Comparison of ENCODE assay signal across 9 cellular contexts in the genomic region with DNA sequence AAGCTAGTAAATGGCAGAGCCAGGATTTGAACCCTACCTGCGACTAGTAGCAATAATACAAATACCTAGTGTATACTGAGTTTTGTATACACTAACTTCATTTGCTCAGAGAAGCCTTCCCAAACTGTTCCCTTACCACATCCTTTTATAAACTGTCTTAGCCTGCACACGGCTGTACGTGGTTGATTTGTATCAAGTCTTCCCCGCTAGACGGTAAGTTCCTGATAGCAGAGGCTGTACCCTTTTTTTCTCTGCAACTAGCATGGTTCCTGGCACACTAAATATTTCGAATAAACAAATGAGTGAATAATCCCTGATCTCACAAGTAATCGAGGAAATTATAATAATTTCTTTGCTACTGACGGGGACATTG. TPM values are rescaled to one million over a fixed set of nuclear protein-coding genes. Genes with fewer than 3 reads are reported as not detected.
DNase-seq lines count a peak whose midpoint lies in the region; ATAC-seq, FAIRE-seq and TF ChIP-seq lines count a peak whose summit lies in the region.
"Had no signal": no experiment of that assay in that cellular context is flagged by ENCODE, and none has a peak within 500 bp of the region (broad histone marks: within the 10 kb centered on the region; RNA-seq: fewer than 3 reads in every experiment).

No MANE protein-coding gene starts in this region.

- H3K27ac Mint-ChIP-seq in activated T-cell treated with anti-CD3 and anti-CD28 coated beads, Interleukin-2, amount 50 U/mL, for 72 hours, result peak overlapping the region; percentile 99

- H3K9ac ChIP-seq in GM12878 (ENCODE audit: control insufficient read depth, insufficient read depth, low read length), result peak overlapping the region; percentile 90

- peaks cover 23% of the 10 kb centered on the region for H3K79me2 ChIP-seq in GM12878 (ENCODE audit: control insufficient read depth, insufficient read depth, low read length)

- H3K4me1 ChIP-seq in GM12878 (ENCODE audit: control insufficient read depth, insufficient read depth, low read length), result peaks cover 12% of the 10 kb centered on the region
- H3K4me1 ChIP-seq in tibial nerve, result peaks cover 0 to 35% (median 17%) of the 10 kb centered on the region in 4 donors

- no peak overlapping the region; the same call in 1 of the 2 replicates for H2AFZ ChIP-seq in GM12878 (ENCODE audit: control insufficient read depth, low read depth, low read length)

- no peak for TF ChIP-seq EP300 in GM12878 (IDR thresholded peaks at IDR 0.05; ENCODE audit: borderline replicate concordance in 1 of 2, control insufficient read depth in 1 of 2, low read depth in 2 of 2, low read length in 2 of 2)
- no peak for TF ChIP-seq EP300 in tibial nerve (IDR thresholded peaks at IDR 0.05)

- POLR2A ChIA-PET in GM12878 (lab: Charles Lee), result interaction anchor here (1.3 kb wide), 1 partner anchor 16 kb away, joined by 3 read pairs; no protein-coding TSS in a partner anchor

- in situ Hi-C loops in GM12878 (cut with MboI), result no loop called here

- H3K9me3 ChIP-seq in GM12878 (replicated peaks; ENCODE audit: control insufficient read depth, insufficient read depth, low read length) (no peaks in the 10 kb centered on the region), tibial nerve (no peaks in the 10 kb centered on the region)

- peaks cover 23% of the 10 kb centered on the region for H3K4me1 Mint-ChIP-seq in activated T-cell treated with anti-CD3 and anti-CD28 coated beads, Interleukin-2, amount 50 U/mL, for 72 hours (ENCODE audit: low read depth)

- FAIRE-seq in GM12878 (lab: Jason Lieb, UNC), result no peak
- FAIRE-seq: endometrium had no signal

- H3K4me3 Mint-ChIP-seq in activated T-cell treated with anti-CD3 and anti-CD28 coated beads, Interleukin-2, amount 50 U/mL, for 72 hours, result peak overlapping the region; percentile 94 to 96

- H3K36me3 ChIP-seq in GM12878 (ENCODE audit: control insufficient read depth in 2 of 2, insufficient read depth in 2 of 2, low read length in 1 of 2) (peaks cover 0 to 7% of the 10 kb centered on the region in 2 experiments; a peak in 3 of 4 replicates), tibial nerve (peaks cover 0 to 27% (median 6%) of the 10 kb centered on the region in 3 donors)

- H3K27me3 Mint-ChIP-seq in activated T-cell treated with anti-CD3 and anti-CD28 coated beads, Interleukin-2, amount 50 U/mL, for 72 hours (ENCODE audit: low read depth), result no peaks in the 10 kb centered on the region

- no peak for DNase-seq in activated T-cell treated with anti-CD3 and anti-CD28 coated beads, Interleukin-2, amount 50 U/mL, for 72 hours
- no peak for DNase-seq in activated T-cell treated with anti-CD3 and anti-CD28 coated beads, Interleukin-2, amount 50 U/mL, for 48 hours
- DNase-seq in GM12878 (ENCODE audit: low read depth, low spot score) (no peak), lower leg skin (ENCODE audit: low spot score in 2 of 2) (no peak), tibial nerve (ENCODE audit: low spot score in 2 of 2) (no peak), NCI-H1417 treated with DMSO at 0.1 percent for 48 hours (lab: John Stamatoyannopoulos, UW) (no peak), hypothalamus (lab: John Stamatoyannopoulos, UW) (no peak)

- TSS peak; percentile 80 for BruUV-seq in GM12878 (replicated peaks; lab: Mats Ljungman, UMichigan)

- SMC1A ChIA-PET in GM12878 (lab: Charles Lee; ENCODE audit: uncharacterized antibody, unreplicated experiment), result interaction anchor here (0.6 to 2.8 kb wide), 7 partner anchors 10 to 863 kb away, joined by 3 to 14 read pairs (median 3); a partner anchor contains a TSS

- H3K4me2 ChIP-seq in GM12878 (ENCODE audit: control insufficient read depth, insufficient read depth), result peak overlapping the region; percentile 93

- no peaks in the 10 kb centered on the region for H3K9me3 Mint-ChIP-seq in activated T-cell treated with anti-CD3 and anti-CD28 coated beads, Interleukin-2, amount 50 U/mL, for 72 hours

- H3K27me3 ChIP-seq in GM12878 (replicated peaks in 1 of 2; ENCODE audit: control insufficient read depth in 2 of 2, insufficient read depth in 2 of 2, low read length in 1 of 2) (no peaks in the 10 kb centered on the region), tibial nerve (no peaks in the 10 kb centered on the region)

- CTCF ChIA-PET in GM12878 (lab: Yijun Ruan, JAX), result interaction anchor here (1.4 to 2.0 kb wide), 2 partner anchors 72 to 77 kb away, joined by 4 to 13 read pairs; a partner anchor contains a TSS

- ATAC-seq in activated T-cell treated with anti-CD3 and anti-CD28 coated beads, Interleukin-2, amount 50 U/mL, for 72 hours (replicated peaks in 1 of 2), result no peak
- ATAC-seq in GM12878, result no peak
- ATAC-seq in HG03097 (IDR thresholded peaks at IDR 0.05; ENCODE audit: low FRiP score, unreplicated experiment), result no peak

- no peak for TF ChIP-seq RAD21 in GM12878 (IDR thresholded peaks at IDR 0.05; ENCODE audit: insufficient read depth, low read depth, low read length)

- H3K4me3 ChIP-seq in GM12878, result peak overlapping the region; percentile 90
- peak overlapping the region; percentile 69 for H3K4me3 ChIP-seq in lower leg skin (ENCODE audit: low read depth, poor library complexity, severe bottlenecking)
- H3K4me3 ChIP-seq in tibial nerve, result peak overlapping the region; percentile 57 to 92 (median 75)

- H3K27ac ChIP-seq in GM12878 (ENCODE audit: control insufficient read depth, insufficient read depth), result peak overlapping the region; percentile 85
- H3K27ac ChIP-seq in tibial nerve, result peak overlapping the region; percentile 82 to 92 (median 86)

- RAD21 ChIA-PET in GM12878 (lab: Charles Lee; ENCODE audit: unreplicated experiment), result interaction anchor here (1.1 to 1.8 kb wide), 2 partner anchors 15 to 77 kb away, joined by 3 to 9 read pairs; a partner anchor contains a TSS

- intact Hi-C loops in GM12878 (cut with micrococcal nuclease; ENCODE audit: unreplicated experiment), result loop anchor here (2.0 kb wide), 1 partner anchor 76 kb away; a partner anchor contains a TSS
- intact Hi-C loops in lower leg skin (cut with DNase I; ENCODE audit: low total_unique reads), result no loop called here

- TF ChIP-seq POLR2A in GM12878 (IDR thresholded peaks at IDR 0.05; ENCODE audit: low read depth, low read length) (no peak), lower leg skin (IDR thresholded peaks at IDR 0.05) (no peak), tibial nerve (IDR thresholded peaks at IDR 0.05) (no peak)

- TF ChIP-seq CTCF in GM12878 (IDR thresholded peaks at IDR 0.05 in 2 of 3, conservative IDR thresholded peaks at IDR 0.05 in 1 of 3; ENCODE audit: control insufficient read depth in 2 of 3, extremely low read depth in 1 of 3, insufficient read depth in 1 of 3, low read depth in 3 of 3, low read length in 3 of 3), result no peak
- no peak for TF ChIP-seq CTCF in lower leg skin (IDR thresholded peaks at IDR 0.05)
- no peak for TF ChIP-seq CTCF in tibial nerve (IDR thresholded peaks at IDR 0.05)

- H4K20me1 ChIP-seq in GM12878 (ENCODE audit: control insufficient read depth, insufficient read depth), result no peaks in the 10 kb centered on the region

- WGBS in GM12878 (ENCODE audit: insufficient coverage, insufficient replicate concordance, low lambda C conversion rate, missing lambda C conversion rate), result 9% methylated on average over 8 of the region's 8 CpGs
- 20 to 28% methylated on average over 8 of the region's 8 CpGs for WGBS in lower leg skin, 2 donors
- WGBS in tibial nerve, 2 donors, result 23 to 29% methylated on average over 8 of the region's 8 CpGs

- peaks cover 4 to 8% of the 10 kb centered on the region in 2 donors for H3K36me3 Mint-ChIP-seq in activated T-cell treated with anti-CD3 and anti-CD28 coated beads, Interleukin-2, amount 50 U/mL, for 72 hours (ENCODE audit: insufficient read depth in 2 of 2)

RNA-seq across cellular contexts. Expression of a gene that starts 0.6 kb away (rescaled TPM):
- 10 to 100 TPM; 80.8 to 82.7 TPM for total RNA-seq in activated T-cell treated with anti-CD3 and anti-CD28 coated beads, Interleukin-2, amount 50 U/mL, for 72 hours
- total RNA-seq in GM12878 (2013; cell fraction: nucleolus; rRNA removed), result 34.7 and 35.4 TPM in 2 replicates
- 71.2 and 73.9 TPM in 2 replicates for total RNA-seq in GM12878 (2014; rRNA removed)
- 65.1 and 66.2 TPM in 2 replicates for total RNA-seq in GM12878 (2014; rRNA removed; fragmentation: Illumina TruSeq; extraction: Trizol)
- total RNA-seq in GM12878 (2021), result 77.0 and 77.7 TPM in 2 replicates
- 28.1 TPM for polyA plus RNA-seq in GM12878 (2011; ENCODE audit: low read depth)
- polyA plus RNA-seq in GM12878 (2011; rRNA removed), result 86.5 and 100 TPM in 2 replicates
- polyA plus RNA-seq in GM12878 (2011; cell fraction: cytosol; rRNA removed), result 73.8 and 90.9 TPM in 2 replicates
- 56.3 and 61.4 TPM in 2 replicates for polyA plus RNA-seq in GM12878 (2011; cell fraction: nucleus; rRNA removed)
- 59.7 and 63.6 TPM in 2 replicates for polyA plus RNA-seq in GM12878 (2012)
- 61.5 and 79.2 TPM in 2 replicates for polyA plus RNA-seq in GM12878 (2014; fragmentation: Illumina TruSeq; extraction: Trizol)
- 100 to 1,000 TPM in 1 of 2 experiments, 10 to 100 TPM in 1; 99.3 to 133 TPM for polyA plus RNA-seq in GM12878 (2014; fragmentation: Nextera tagmentation; extraction: Ambion mirVana)
- polyA plus RNA-seq in GM12878 (2014; rRNA removed), result 69.1 and 71.4 TPM in 2 replicates
- 100 to 1,000 TPM; 124 TPM for polyA plus RNA-seq in GM12878 (2016; fragmentation: Nextera tagmentation; extraction: Ambion mirVana)
- polyA minus RNA-seq in GM12878 (2011; rRNA and poly(A)+ RNA removed), result 37.5 and 54.1 TPM in 2 replicates
- polyA minus RNA-seq in GM12878 (2011; cell fraction: cytosol; rRNA and poly(A)+ RNA removed), result 10.6 and 19.2 TPM in 2 replicates
- 14.1 and 19.7 TPM in 2 replicates for polyA minus RNA-seq in GM12878 (2011; cell fraction: nucleus; rRNA and poly(A)+ RNA removed)
- total RNA-seq in lower leg skin, result 10 to 100 TPM; 37.0 to 57.8 (median 47.9) TPM
- total RNA-seq in tibial nerve, result 10 to 100 TPM; 54.3 to 74.1 (median 65.2) TPM

RNA-seq across cellular contexts. Expression of a gene that starts 55.5 kb away (rescaled TPM):
- total RNA-seq in activated T-cell treated with anti-CD3 and anti-CD28 coated beads, Interleukin-2, amount 50 U/mL, for 72 hours, result 1 to 10 TPM; 1.7 to 2.2 TPM
- 0.84 and 1.7 TPM in 2 replicates for total RNA-seq in GM12878 (2013; cell fraction: nucleolus; rRNA removed)
- total RNA-seq in GM12878 (2014; rRNA removed) (0.44 TPM in 1 of 2 replicates, not detected in the other), GM12878 (2014; rRNA removed; fragmentation: Illumina TruSeq; extraction: Trizol) (0.31 and 0.37 TPM in 2 replicates), GM12878 (2021) (0.41 TPM in 1 of 2 replicates, not detected in the other), lower leg skin (under 1 TPM in 1 of 4 donors, not detected in 3; 0.81 TPM), tibial nerve (not detected)
- not detected for polyA plus RNA-seq in GM12878 (2011; ENCODE audit: low read depth)
- polyA plus RNA-seq in GM12878 (2011; rRNA removed) (0.27 and 0.32 TPM in 2 replicates), GM12878 (2014; fragmentation: Illumina TruSeq; extraction: Trizol) (0.51 TPM in 1 of 2 replicates, not detected in the other), GM12878 (2014; fragmentation: Nextera tagmentation; extraction: Ambion mirVana) (under 1 TPM in 1 of 2 experiments, not detected in 1; 0.11 TPM), GM12878 (2014; rRNA removed) (0.15 and 0.33 TPM in 2 replicates), GM12878 (2016; fragmentation: Nextera tagmentation; extraction: Ambion mirVana) (not detected)
- polyA plus RNA-seq in GM12878 (2011; cell fraction: cytosol; rRNA removed), result 0.17 and 0.19 TPM in 2 replicates
- polyA plus RNA-seq in GM12878 (2011; cell fraction: nucleus; rRNA removed), result 1.0 and 1.2 TPM in 2 replicates
- 0.25 and 1.2 TPM in 2 replicates for polyA plus RNA-seq in GM12878 (2012)
- 0.46 TPM in 1 of 2 replicates, not detected in the other for polyA minus RNA-seq in GM12878 (2011; rRNA and poly(A)+ RNA removed)
- polyA minus RNA-seq in GM12878 (2011; cell fraction: cytosol; rRNA and poly(A)+ RNA removed), result not detected in 2 replicates
- 0.67 and 0.97 TPM in 2 replicates for polyA minus RNA-seq in GM12878 (2011; cell fraction: nucleus; rRNA and poly(A)+ RNA removed)

RNA-seq across cellular contexts. Expression of a gene that starts 57.0 kb away (rescaled TPM):
- 1 to 10 TPM; 3.5 to 6.9 TPM for total RNA-seq in activated T-cell treated with anti-CD3 and anti-CD28 coated beads, Interleukin-2, amount 50 U/mL, for 72 hours
- total RNA-seq in GM12878 (2013; cell fraction: nucleolus; rRNA removed), result 0.47 TPM in 1 of 2 replicates, not detected in the other
- total RNA-seq in GM12878 (2014; rRNA removed) (0.06 and 0.11 TPM in 2 replicates), GM12878 (2014; rRNA removed; fragmentation: Illumina TruSeq; extraction: Trizol) (0.09 and 0.14 TPM in 2 replicates), GM12878 (2021) (0.19 and 0.21 TPM in 2 replicates), lower leg skin (1 to 10 TPM in 2 of 4 donors, under 1 TPM in 2; 0.61 to 2.9 (median 1.4) TPM), tibial nerve (1 to 10 TPM; 2.0 to 7.5 (median 3.6) TPM)
- polyA plus RNA-seq in GM12878 (2011; ENCODE audit: low read depth), result 0.14 TPM
- polyA plus RNA-seq in GM12878 (2011; rRNA removed) (0.10 and 0.11 TPM in 2 replicates), GM12878 (2014; fragmentation: Illumina TruSeq; extraction: Trizol) (0.13 and 0.21 TPM in 2 replicates), GM12878 (2014; fragmentation: Nextera tagmentation; extraction: Ambion mirVana) (under 1 TPM; 0.04 to 0.11 TPM), GM12878 (2014; rRNA removed) (0.04 and 0.24 TPM in 2 replicates), GM12878 (2016; fragmentation: Nextera tagmentation; extraction: Ambion mirVana) (under 1 TPM in 1 of 2 experiments, not detected in 1; 0.05 TPM)
- polyA plus RNA-seq in GM12878 (2011; cell fraction: cytosol; rRNA removed), result 0.01 and 0.03 TPM in 2 replicates
- 0.09 and 0.15 TPM in 2 replicates for polyA plus RNA-seq in GM12878 (2011; cell fraction: nucleus; rRNA removed)
- 0.13 and 0.22 TPM in 2 replicates for polyA plus RNA-seq in GM12878 (2012)
- 0.10 and 0.15 TPM in 2 replicates for polyA minus RNA-seq in GM12878 (2011; rRNA and poly(A)+ RNA removed)
- polyA minus RNA-seq in GM12878 (2011; cell fraction: cytosol; rRNA and poly(A)+ RNA removed), result not detected in 2 replicates
- 0.10 and 0.12 TPM in 2 replicates for polyA minus RNA-seq in GM12878 (2011; cell fraction: nucleus; rRNA and poly(A)+ RNA removed)
